8 cellular contexts compared by ENCODE assay signal in genomic region chr5:157390179-157390923, GRCh38.
DNase-seq lines count a peak whose midpoint lies in the region; ATAC-seq and TF ChIP-seq lines count a peak whose summit lies in the region.

No MANE protein-coding gene starts in this region.

- H3K4me2 ChIP-seq in GM23248 (ENCODE audit: unreplicated experiment), result no peak overlapping the region

- no peak overlapping the region for H2AFZ ChIP-seq in GM23248

- DNase-seq in GM23248 (peak; percentile 95), activated B cell treated with CpG ODN at 0.5 μM for 24 hours (no peak), colonic mucosa (peak; percentile 33), retinal pigment epithelial cell (ENCODE audit: low read depth) (peak; percentile 19), putamen (ENCODE audit: low spot score) (no peak), NCI-H345 (lab: John Stamatoyannopoulos, UW) (no peak), posterior vena cava (ENCODE audit: low spot score) (no peak)

- CTCF ChIA-PET in activated B cell treated with CpG ODN at 0.5 μM for 24 hours (lab: Charles Lee), result no interaction called here

- no peaks in the 10 kb centered on the region for H3K36me3 ChIP-seq in GM23248 (ENCODE audit: low read depth)
- no peaks in the 10 kb centered on the region for H3K36me3 ChIP-seq in colonic mucosa

- H3K79me2 ChIP-seq in GM23248 (ENCODE audit: insufficient read depth), result no peaks in the 10 kb centered on the region

- H3K4me1 ChIP-seq in GM23248 (ENCODE audit: insufficient read depth) (peaks cover 43% of the 10 kb centered on the region), colonic mucosa (no peaks in the 10 kb centered on the region)

- H4K20me1 ChIP-seq in GM23248 (ENCODE audit: insufficient read depth), result no peaks in the 10 kb centered on the region

- H3K27me3 ChIP-seq in GM23248 (replicated peaks; ENCODE audit: insufficient read depth) (no peaks in the 10 kb centered on the region), colonic mucosa (no peaks in the 10 kb centered on the region)

- peak overlapping the region; percentile 72 for H3K27ac Mint-ChIP-seq in activated B cell treated with CpG ODN at 0.5 μM for 24 hours

- H3K9me3 ChIP-seq in GM23248 (ENCODE audit: low read depth), result no peaks in the 10 kb centered on the region
- no peaks in the 10 kb centered on the region for H3K9me3 ChIP-seq in colonic mucosa

- H3K4me3 Mint-ChIP-seq in activated B cell treated with CpG ODN at 0.5 μM for 24 hours, result no peak overlapping the region

- WGBS in GM23248 (ENCODE audit: low coverage in 1 of 2, low lambda C conversion rate in 2 of 2, missing lambda C conversion rate in 2 of 2), 2 experiments, result 31 to 32% methylated on average over 15 of the region's 15 CpGs

- H3K36me3 Mint-ChIP-seq in activated B cell treated with CpG ODN at 0.5 μM for 24 hours (ENCODE audit: low read depth), result peaks cover 92% of the 10 kb centered on the region

- intact Hi-C loops in activated B cell treated with CpG ODN at 0.5 μM for 24 hours (cut with micrococcal nuclease) (no loop called here), colonic mucosa (cut with DNase I) (no loop called here), posterior vena cava (cut with DNase I) (no loop called here)

- POLR2A ChIA-PET in activated B cell treated with CpG ODN at 0.5 μM for 24 hours (lab: Charles Lee), result interaction anchor here (0.6 kb wide), 1 partner anchor 330 kb away, joined by 3 read pairs; no protein-coding TSS in a partner anchor

- no peak overlapping the region for H3K9ac ChIP-seq in GM23248
- no peak overlapping the region for H3K9ac ChIP-seq in colonic mucosa (ENCODE audit: low read depth in 2 of 2, low read length in 2 of 2)

- ATAC-seq in activated B cell treated with CpG ODN at 0.5 μM for 24 hours (ENCODE audit: low read depth), result peak; percentile 63
- ATAC-seq in HG02852 (IDR thresholded peaks at IDR 0.05; ENCODE audit: unreplicated experiment), result no peak

- no peaks in the 10 kb centered on the region for H3K9me2 ChIP-seq in GM23248 (ENCODE audit: insufficient read depth)

- peaks cover 34% of the 10 kb centered on the region for H3F3A ChIP-seq in GM23248 (ENCODE audit: insufficient read depth)

- H3K4me3 ChIP-seq in GM23248, result no peak overlapping the region
- no peak overlapping the region for H3K4me3 ChIP-seq in colonic mucosa
- H3K4me3 ChIP-seq in retinal pigment epithelial cell (ENCODE audit: low read length), result no peak overlapping the region

- TF ChIP-seq CTCF in activated B cell treated with CpG ODN at 0.5 μM for 24 hours (IDR thresholded peaks at IDR 0.05), result no peak
- TF ChIP-seq CTCF in colonic mucosa (IDR thresholded peaks at IDR 0.05), result no peak
- no peak for TF ChIP-seq CTCF in retinal pigment epithelial cell (conservative IDR thresholded peaks at IDR 0.05; ENCODE audit: low read depth, low read length)

- peaks cover 7% of the 10 kb centered on the region for H3K4me1 Mint-ChIP-seq in activated B cell treated with CpG ODN at 0.5 μM for 24 hours

- in situ Hi-C loops in GM23248 (cut with MboI), result no loop called here

- H3K27me3 Mint-ChIP-seq in activated B cell treated with CpG ODN at 0.5 μM for 24 hours, result no peaks in the 10 kb centered on the region

- H3K27ac ChIP-seq in GM23248 (no peak overlapping the region), colonic mucosa (no peak overlapping the region)

- H3K9me3 Mint-ChIP-seq in activated B cell treated with CpG ODN at 0.5 μM for 24 hours, result no peaks in the 10 kb centered on the region

Comparison
In these comparisons a context has a peak if more than half of its experiments do, and no peak if none do; other contexts are left out.
1. DNase-seq: peak in GM23248 (single experiment), colonic mucosa (single experiment) and retinal pigment epithelial cell (single experiment); none in activated B cell treated with CpG ODN at 0.5 μM for 24 hours (single experiment), putamen (single experiment), NCI-H345 (single experiment) and posterior vena cava (single experiment).